ENCODE assay signal across 9 cellular contexts in genomic region chr13:40189885-40190655, GRCh38.
A peak's percentile ranks its signal among the peaks of the same experiment; 100 is the strongest.
DNase-seq lines count a peak whose midpoint lies in the region; ATAC-seq and TF ChIP-seq lines count a peak whose summit lies in the region.
"Had no signal": no experiment of that assay in that cellular context is flagged by ENCODE, and none has a peak within 500 bp of the region (broad histone marks: within the 10 kb centered on the region; RNA-seq: fewer than 3 reads in every experiment).

No MANE protein-coding gene starts in this region.

- no peak overlapping the region for H3K27ac ChIP-seq in BLaER1 treated with 17β-estradiol and CSF1 and Interleukin-3, amounts not matched to agents 10 nM and 100 nM
- H3K27ac ChIP-seq in WERI-Rb-1, result peak overlapping the region; percentile 33
- H3K27ac ChIP-seq in foreskin keratinocyte, result no peak overlapping the region
- no peak overlapping the region for H3K27ac ChIP-seq in osteoblast (ENCODE audit: low read depth, low read length)
- H3K27ac ChIP-seq: neutrophil had no signal

- DNase-seq in WERI-Rb-1 (no peak), foreskin keratinocyte (no peak), osteoblast (ENCODE audit: insufficient read length, low spot score, missing footprints) (no peak), GOT3 (lab: John Stamatoyannopoulos, UW) (no peak), SIG-M5 (lab: John Stamatoyannopoulos, UW) (no peak)
- DNase-seq in stimulated activated naive CD4-positive, alpha-beta T cell treated with Interleukin-2 at 50 U/mL for 16 hours (lab: John Stamatoyannopoulos, UW), result no peak

- no peak overlapping the region for H3K9ac ChIP-seq in BLaER1 treated with 17β-estradiol and CSF1 and Interleukin-3, amounts not matched to agents 10 nM and 100 nM

- peak overlapping the region in 8 of 11 experiments; percentile 4 to 56 (median 44); a peak in 13 of 22 replicates for H3K4me2 ChIP-seq in BLaER1 treated with 17β-estradiol and CSF1 and Interleukin-3, amounts not matched to agents 10 nM and 100 nM
- peak overlapping the region; percentile 38 for H3K4me2 ChIP-seq in osteoblast (ENCODE audit: insufficient read depth, low read length)

- TF ChIP-seq CTCF in WERI-Rb-1 (IDR thresholded peaks at IDR 0.05; ENCODE audit: low read depth, low read length) (no peak), foreskin keratinocyte (conservative IDR thresholded peaks at IDR 0.05) (no peak), osteoblast (IDR thresholded peaks at IDR 0.05; ENCODE audit: extremely low read depth, low read depth, low read length) (no peak)

- no peaks in the 10 kb centered on the region for H4K20me1 ChIP-seq in BLaER1 treated with 17β-estradiol and CSF1 and Interleukin-3, amounts not matched to agents 10 nM and 100 nM
- H4K20me1 ChIP-seq in osteoblast (ENCODE audit: insufficient read depth, low read length), result no peaks in the 10 kb centered on the region

- H3K27me3 ChIP-seq in BLaER1 treated with 17β-estradiol and CSF1 and Interleukin-3, amounts not matched to agents 10 nM and 100 nM, result no peaks in the 10 kb centered on the region
- H3K27me3 ChIP-seq in WERI-Rb-1 (ENCODE audit: insufficient read depth, low read depth, severe bottlenecking), result no peaks in the 10 kb centered on the region
- no peaks in the 10 kb centered on the region for H3K27me3 ChIP-seq in foreskin keratinocyte
- H3K27me3 ChIP-seq in osteoblast (ENCODE audit: insufficient read depth, low read length), result peaks cover 9% of the 10 kb centered on the region

- ATAC-seq in foreskin keratinocyte (peak; percentile 8), GM21515 (IDR thresholded peaks at IDR 0.05; ENCODE audit: unreplicated experiment) (no peak)

- no peak overlapping the region for H2AFZ ChIP-seq in osteoblast (ENCODE audit: low read length)

- H3K4me3 ChIP-seq in BLaER1 treated with 17β-estradiol and CSF1 and Interleukin-3, amounts not matched to agents 10 nM and 100 nM, result no peak overlapping the region
- H3K4me3 ChIP-seq in WERI-Rb-1 (ENCODE audit: low read depth, low read length), result no peak overlapping the region
- H3K4me3 ChIP-seq in osteoblast (ENCODE audit: insufficient read depth, low read length), result no peak overlapping the region

- peaks cover 0 to 44% (median 26%) of the 10 kb centered on the region in 10 experiments; a peak in 17 of 20 replicates for H3K4me1 ChIP-seq in BLaER1 treated with 17β-estradiol and CSF1 and Interleukin-3, amounts not matched to agents 10 nM and 100 nM
- H3K4me1 ChIP-seq in foreskin keratinocyte, result peaks cover 15% of the 10 kb centered on the region
- peaks cover 17% of the 10 kb centered on the region for H3K4me1 ChIP-seq in osteoblast (ENCODE audit: insufficient read depth, low read length)

- no peaks in the 10 kb centered on the region for H3K9me3 ChIP-seq in BLaER1 treated with 17β-estradiol and CSF1 and Interleukin-3, amounts not matched to agents 10 nM and 100 nM (replicated peaks in 1 of 11)
- H3K9me3 ChIP-seq in WERI-Rb-1 (ENCODE audit: severe bottlenecking), result no peaks in the 10 kb centered on the region
- H3K9me3 ChIP-seq in osteoblast (ENCODE audit: low read depth, low read length), result no peaks in the 10 kb centered on the region
- H3K9me3 ChIP-seq: neutrophil had no signal

- no peaks in the 10 kb centered on the region for H3K79me2 ChIP-seq in osteoblast (ENCODE audit: insufficient read depth, low read length)

- no peaks in the 10 kb centered on the region for H3K36me3 ChIP-seq in BLaER1 treated with 17β-estradiol and CSF1 and Interleukin-3, amounts not matched to agents 10 nM and 100 nM
- no peaks in the 10 kb centered on the region for H3K36me3 ChIP-seq in WERI-Rb-1
- H3K36me3 ChIP-seq in osteoblast (ENCODE audit: insufficient read depth, low read length), result no peaks in the 10 kb centered on the region
- H3K36me3 ChIP-seq: neutrophil had no signal
